Comparison of ENCODE assay signal across 8 cellular contexts in genomic region chr19:33143897-33144405, GRCh38. TPM values are rescaled to one million over a fixed set of nuclear protein-coding genes. Genes with fewer than 3 reads are reported as not detected.
DNase-seq lines count a peak whose midpoint lies in the region; ATAC-seq and TF ChIP-seq lines count a peak whose summit lies in the region.

No MANE protein-coding gene starts in this region.

- H3K27me3 Mint-ChIP-seq in osteocyte (ENCODE audit: unreplicated experiment) (peaks cover 6% of the 10 kb centered on the region), type B pancreatic cell (peaks cover 7% of the 10 kb centered on the region)

- H3K9me3 Mint-ChIP-seq in osteocyte (ENCODE audit: unreplicated experiment) (no peaks in the 10 kb centered on the region), type B pancreatic cell (no peaks in the 10 kb centered on the region)

- no peaks in the 10 kb centered on the region for H3K36me3 Mint-ChIP-seq in osteocyte (ENCODE audit: unreplicated experiment)
- no peaks in the 10 kb centered on the region for H3K36me3 Mint-ChIP-seq in type B pancreatic cell

- no peak overlapping the region for H3K4me3 ChIP-seq in AG04449 (ENCODE audit: low read depth, low read length)

- TF ChIP-seq CTCF in AG04449 (IDR thresholded peaks at IDR 0.05; ENCODE audit: insufficient read depth, low read length, missing control alignments) (peak; percentile 97), osteocyte (IDR thresholded peaks at IDR 0.05) (peak; percentile 96), type B pancreatic cell (conservative IDR thresholded peaks at IDR 0.05) (peak; percentile 92)

- H3K4me3 Mint-ChIP-seq in osteocyte (ENCODE audit: unreplicated experiment) (no peak overlapping the region), type B pancreatic cell (no peak overlapping the region)

- peak; percentile 59 for ATAC-seq in GM19043 (IDR thresholded peaks at IDR 0.05; ENCODE audit: low read depth, unreplicated experiment)

- POLR2A ChIA-PET in AG04449 (lab: Yijun Ruan, JAX): interaction anchor here (0.7 kb wide), 1 partner anchor 33 kb away, joined by 3 read pairs; no protein-coding TSS in a partner anchor

- CTCF ChIA-PET in AG04449 (lab: Yijun Ruan, JAX): interaction anchor here (0.7 to 5.0 kb wide), 24 partner anchors 8 to 261 kb away, joined by 3 to 72 read pairs (median 5); no protein-coding TSS in a partner anchor

- peaks cover 3% of the 10 kb centered on the region for H3K4me1 Mint-ChIP-seq in osteocyte (ENCODE audit: unreplicated experiment)
- peaks cover 6% of the 10 kb centered on the region for H3K4me1 Mint-ChIP-seq in type B pancreatic cell (ENCODE audit: unreplicated experiment)

- DNase-seq in AG04449 (ENCODE audit: low read depth, low spot score) (no peak), KG1 (lab: John Stamatoyannopoulos, UW) (peak; percentile 41), RPMI8226 (peak; percentile 40), foreskin melanocyte (peak; percentile 56), osteocyte (ENCODE audit: extremely low spot score, unreplicated experiment) (peak; percentile 86), type B pancreatic cell (ENCODE audit: extremely low spot score, unreplicated experiment) (no peak)
- peak; percentile 33 for DNase-seq in activated T-helper 9 cell treated with anti-CD3 and anti-CD28 coated beads, Interleukin-2, amount 50 U/mL, for 16 hours (ENCODE audit: low read depth)

- H3K27ac Mint-ChIP-seq in osteocyte (ENCODE audit: unreplicated experiment): no peak overlapping the region
- H3K27ac Mint-ChIP-seq in type B pancreatic cell: no peak overlapping the region

RNA-seq across cellular contexts. Expression of gene WDR88, which starts 12.0 kb away (rescaled TPM):
- total RNA-seq in osteocyte (not detected in 2 replicates), type B pancreatic cell (ENCODE audit: low replicate concordance) (0.45 TPM in 1 of 2 replicates, not detected in the other)

RNA-seq across cellular contexts. Expression of gene LRP3, which starts 50.2 kb away (rescaled TPM):
- total RNA-seq in osteocyte (49.8 and 52.3 TPM in 2 replicates), type B pancreatic cell (ENCODE audit: low replicate concordance) (24.2 and 49.6 TPM in 2 replicates)

Comparison
In these comparisons a context has a peak if more than half of its experiments do, and no peak if none do; other contexts are left out.
1. DNase-seq: peak in KG1 (single experiment), RPMI8226 (single experiment), activated T-helper 9 cell treated with anti-CD3 and anti-CD28 coated beads, Interleukin-2, amount 50 U/mL, for 16 hours (single experiment), foreskin melanocyte (single experiment) and osteocyte (single experiment); none in AG04449 (single experiment) and type B pancreatic cell (single experiment).
2. Peak in every context shown above with its lines, with median percentiles within 50 percentile points of each other: CTCF ChIP-seq.